ENCODE assay signal across 9 cellular contexts in the genomic region with DNA sequence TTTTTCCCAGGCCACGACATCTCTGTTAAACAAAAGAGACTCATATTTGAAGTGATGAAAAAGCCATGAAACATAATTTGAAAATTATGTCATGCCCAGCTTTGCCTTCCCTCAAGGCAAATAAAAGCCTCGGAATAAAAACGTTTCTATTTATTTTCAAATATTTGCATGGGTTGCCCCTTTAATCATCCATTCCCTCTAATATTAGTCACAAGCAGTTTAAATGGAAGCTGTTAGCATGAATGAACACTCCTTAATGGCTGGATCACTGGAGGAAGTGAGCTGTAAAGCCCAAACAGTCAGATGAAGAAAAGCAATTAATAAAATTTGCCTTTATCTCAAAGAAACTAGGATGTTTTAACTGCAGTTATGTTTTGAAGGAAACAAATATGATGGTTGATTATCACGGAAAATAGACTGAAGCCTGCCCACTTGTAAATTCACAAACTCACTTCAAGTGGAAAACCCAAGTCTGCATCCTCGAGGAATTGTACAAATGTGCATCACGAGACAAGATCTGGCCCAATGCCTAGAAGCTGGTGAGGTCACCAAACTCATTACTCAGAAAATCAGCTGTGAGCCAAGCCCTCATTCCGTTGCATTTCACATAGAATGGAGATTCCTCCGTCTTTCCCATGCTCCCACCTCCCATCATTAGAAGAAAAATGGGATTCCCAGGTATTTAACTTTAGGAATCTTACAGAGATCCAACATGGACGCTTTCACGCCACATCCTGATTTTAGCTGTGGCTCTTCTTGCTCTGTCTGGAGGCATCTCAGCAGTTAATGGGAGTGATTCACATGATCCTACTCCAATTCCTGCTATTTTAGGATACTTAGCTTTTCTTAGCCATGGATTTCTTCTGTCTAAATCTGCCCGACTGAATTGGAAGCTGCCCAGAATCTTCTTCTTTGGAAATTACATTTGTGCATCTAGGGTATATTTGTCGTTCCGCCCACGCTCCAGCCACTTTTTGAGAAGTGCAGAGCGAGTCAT.
A peak's percentile ranks its signal among the peaks of the same experiment; 100 is the strongest.
DNase-seq lines count a peak whose midpoint lies in the region; ATAC-seq and TF ChIP-seq lines count a peak whose summit lies in the region.
"Had no signal": no experiment of that assay in that cellular context is flagged by ENCODE, and none has a peak within 500 bp of the region (broad histone marks: within the 10 kb centered on the region; RNA-seq: fewer than 3 reads in every experiment).

No MANE protein-coding gene starts in this region.

- H3K79me1 ChIP-seq in mesendoderm (ENCODE audit: low read length), result no peaks in the 10 kb centered on the region

- no peak overlapping the region for H2AK5ac ChIP-seq in mesendoderm (ENCODE audit: low read length)

- DNase-seq in GM04504 (ENCODE audit: low read depth) (peak; percentile 92), adrenal gland (peak; percentile 84 to 90 (median 88)), Right ventricle myocardium superior (no peak), sciatic nerve (ENCODE audit: low spot score) (peak; percentile 86), NCI-H1694 (lab: John Stamatoyannopoulos, UW) (no peak), mesendoderm (no peak)
- DNase-seq: NCI-H146 had no signal

- TF ChIP-seq POLR2A in adrenal gland (IDR thresholded peaks at IDR 0.05), result no peak

- H3K4me3 ChIP-seq in adrenal gland (no peak overlapping the region), mesendoderm (ENCODE audit: low read length) (no peak overlapping the region)

- H3K27ac ChIP-seq in adrenal gland (peak overlapping the region in 3 of 5 donors; percentile 30 to 60 (median 43)), mesendoderm (ENCODE audit: low read depth, low read length) (no peak overlapping the region)

- H3K4me2 ChIP-seq in mesendoderm (ENCODE audit: low read length), result no peak overlapping the region

- no peak overlapping the region for H3K23ac ChIP-seq in mesendoderm (ENCODE audit: low read length)

- no peaks in the 10 kb centered on the region for H3K36me3 ChIP-seq in adrenal gland (replicated peaks in 1 of 2)
- H3K36me3 ChIP-seq in mesendoderm (ENCODE audit: control insufficient read depth, insufficient read depth, low read length), result no peaks in the 10 kb centered on the region

- 39 to 44% (median 42%) methylated on average over 15 of the region's 15 CpGs for WGBS in adrenal gland, 4 donors
- WGBS in mesendoderm (ENCODE audit: extremely low coverage, insufficient coverage, low lambda C conversion rate), result no CpG with 5 or more reads among the region's 15 CpGs

- H4K5ac ChIP-seq in mesendoderm (ENCODE audit: low read length), result no peak overlapping the region

- no peaks in the 10 kb centered on the region for H3K79me2 ChIP-seq in mesendoderm (ENCODE audit: control insufficient read depth, insufficient read depth, low read length)

- no peak overlapping the region for H3K56ac ChIP-seq in mesendoderm (ENCODE audit: low read length)

- H2BK120ac ChIP-seq in mesendoderm (ENCODE audit: low read depth, low read length), result no peak overlapping the region

- ATAC-seq in Right ventricle myocardium superior (ENCODE audit: poor library complexity), result peak; percentile 72
- ATAC-seq in sciatic nerve, result peak; percentile 90
- ATAC-seq in HG03135 (IDR thresholded peaks at IDR 0.05; ENCODE audit: unreplicated experiment), result no peak
- no peak for ATAC-seq in HG02798 (IDR thresholded peaks at IDR 0.05; ENCODE audit: poor library complexity, unreplicated experiment)

- intact Hi-C loops in adrenal gland (cut with DNase I) (no loop called here), Right ventricle myocardium superior (cut with DNase I) (no loop called here), sciatic nerve (cut with DNase I) (no loop called here)

- H3K4ac ChIP-seq in mesendoderm (ENCODE audit: low read depth, low read length), result no peak overlapping the region

- no peak overlapping the region for H2BK5ac ChIP-seq in mesendoderm (ENCODE audit: low read length)

- no peaks in the 10 kb centered on the region for H3K9me3 ChIP-seq in adrenal gland (replicated peaks in 1 of 3)

- H3K4me1 ChIP-seq in adrenal gland (replicated peaks in 1 of 2) (peaks cover 12% of the 10 kb centered on the region in 2 donors), mesendoderm (ENCODE audit: control insufficient read depth, low read depth, low read length) (no peaks in the 10 kb centered on the region)

- H3K27me3 ChIP-seq in adrenal gland (peaks cover 4% of the 10 kb centered on the region), mesendoderm (ENCODE audit: insufficient read depth, low read length, poor library complexity) (no peaks in the 10 kb centered on the region)

- H3K18ac ChIP-seq in mesendoderm (ENCODE audit: low read length), result no peak overlapping the region

- no peak overlapping the region for H4K8ac ChIP-seq in mesendoderm (ENCODE audit: low read depth, low read length)

- TF ChIP-seq CTCF in adrenal gland (IDR thresholded peaks at IDR 0.05), result no peak

- H3K9ac ChIP-seq in mesendoderm (ENCODE audit: low read length), result no peak overlapping the region

- no peak overlapping the region for H2BK15ac ChIP-seq in mesendoderm (replicated peaks; ENCODE audit: low read depth)

Comparison
In these comparisons a context has a peak if more than half of its experiments do, and no peak if none do; other contexts are left out.
1. DNase-seq: peak in GM04504 (single experiment), adrenal gland (7 of 7) and sciatic nerve (single experiment); none in Right ventricle myocardium superior (single experiment), NCI-H1694 (single experiment) and mesendoderm (single experiment).
2. ATAC-seq: peak in Right ventricle myocardium superior (single experiment) and sciatic nerve (single experiment); none in HG03135 (single experiment) and HG02798 (single experiment).